10 cellular contexts compared by ENCODE assay signal in genomic region chr3:14803981-14804834, GRCh38. TPM values are rescaled to one million over a fixed set of nuclear protein-coding genes. Genes with fewer than 3 reads are reported as not detected.
A peak's percentile ranks its signal among the peaks of the same experiment; 100 is the strongest.
DNase-seq lines count a peak whose midpoint lies in the region; ATAC-seq and TF ChIP-seq lines count a peak whose summit lies in the region.
"Had no signal": no experiment of that assay in that cellular context is flagged by ENCODE, and none has a peak within 500 bp of the region (broad histone marks: within the 10 kb centered on the region; RNA-seq: fewer than 3 reads in every experiment).

No MANE protein-coding gene starts in this region.

- H3K4me3 ChIP-seq in BLaER1 (no peak overlapping the region), Peyer's patch (no peak overlapping the region), mucosa of rectum (ENCODE audit: low read length in 2 of 2) (no peak overlapping the region)

- H3K9me3 ChIP-seq in BLaER1, result no peaks in the 10 kb centered on the region
- H3K9me3 ChIP-seq in Peyer's patch, result no peaks in the 10 kb centered on the region
- no peaks in the 10 kb centered on the region for H3K9me3 ChIP-seq in mucosa of rectum (ENCODE audit: control insufficient read depth in 2 of 2, low read length in 2 of 2)
- H3K9me3 ChIP-seq: BE2C had no signal

- H3K9ac ChIP-seq in BLaER1 (peak overlapping the region; percentile 38; the same call in 1 of the 2 replicates), mucosa of rectum (ENCODE audit: low read depth in 1 of 2, low read length in 2 of 2) (no peak overlapping the region)

- H3K4me2 ChIP-seq in BLaER1, result peak overlapping the region; percentile 80

- H4K20me1 ChIP-seq in BLaER1, result no peaks in the 10 kb centered on the region

- TF ChIP-seq CTCF in Peyer's patch (IDR thresholded peaks at IDR 0.05), result no peak

- H3K27me3 ChIP-seq in BLaER1 (0 out of 2 replicates have a peak, but pooled peaks cover 2% of the 10 kb centered on the region), Peyer's patch (no peaks in the 10 kb centered on the region), mucosa of rectum (ENCODE audit: control insufficient read depth in 2 of 2, insufficient read depth in 2 of 2, low read length in 2 of 2) (peaks cover 0 to 2% of the 10 kb centered on the region in 2 donors)
- H3K27me3 ChIP-seq: BE2C had no signal

- ATAC-seq in Right ventricle myocardium inferior (peak; percentile 55), HG03469 (IDR thresholded peaks at IDR 0.05; ENCODE audit: unreplicated experiment) (no peak), GM18870 (IDR thresholded peaks at IDR 0.05; ENCODE audit: unreplicated experiment) (no peak)
- ATAC-seq: effector memory CD8-positive, alpha-beta T cell had no signal

- H3K36me3 ChIP-seq in BLaER1 (no peaks in the 10 kb centered on the region), Peyer's patch (no peaks in the 10 kb centered on the region), mucosa of rectum (ENCODE audit: control insufficient read depth in 2 of 2, insufficient read depth in 2 of 2, low read length in 2 of 2) (no peaks in the 10 kb centered on the region)
- H3K36me3 ChIP-seq: BE2C had no signal

- peaks cover 36% of the 10 kb centered on the region for H3K4me1 ChIP-seq in BLaER1
- peaks cover 0 to 35% (median 10%) of the 10 kb centered on the region in 4 donors for H3K4me1 ChIP-seq in Peyer's patch
- H3K4me1 ChIP-seq in mucosa of rectum (ENCODE audit: control insufficient read depth in 2 of 2, insufficient read depth in 2 of 2, low read length in 2 of 2), result peaks cover 0 to 19% of the 10 kb centered on the region in 2 donors
- H3K4me1 ChIP-seq: BE2C had no signal

- DNase-seq in Peyer's patch, result peak in 1 of 3 donors; percentile 56
- DNase-seq in Right ventricle myocardium inferior (ENCODE audit: missing footprints), result peak; percentile 66
- DNase-seq in SKM-1 treated with dmso at 0.1 percent for 144 hours (lab: John Stamatoyannopoulos, UW; ENCODE audit: unreplicated experiment), result no peak
- DNase-seq in cerebellum (ENCODE audit: low spot score), result no peak
- DNase-seq: BE2C; effector memory CD8-positive, alpha-beta T cell had no signal

- intact Hi-C loops in Right ventricle myocardium inferior (cut with DNase I), result loop anchor here (1.0 kb wide), 1 partner anchor 44 kb away; no protein-coding TSS in a partner anchor

- TF ChIP-seq POLR2A in Peyer's patch (IDR thresholded peaks at IDR 0.05), result no peak

- H3K27ac ChIP-seq in BLaER1 (peak overlapping the region; percentile 62), Peyer's patch (peak overlapping the region in 3 of 4 donors; percentile 67 to 90 (median 85)), mucosa of rectum (ENCODE audit: low read depth in 2 of 2, low read length in 2 of 2) (peak overlapping the region; percentile 16 to 33)

RNA-seq across cellular contexts. Expression of gene FGD5, which starts 14.6 kb away (rescaled TPM):
- total RNA-seq in Peyer's patch (10 to 100 TPM in 3 of 4 donors, 1 to 10 TPM in 1; 8.6 to 65.2 (median 18.1) TPM), Right ventricle myocardium inferior (16.5 TPM), cerebellum (4.7 TPM)

Comparison
In these comparisons a context has a peak if more than half of its experiments do, and no peak if none do; other contexts are left out.
1. H3K27ac ChIP-seq: peak in every context shown above with its lines; median percentile 85 in Peyer's patch; 62 in BLaER1; 24 in mucosa of rectum.